Comparison of ENCODE assay signal across 19 cellular contexts in genomic region chr17:15930426-15930825, GRCh38.
"Had no signal": no experiment of that assay in that cellular context is flagged by ENCODE, and none has a peak within 500 bp of the region (broad histone marks: within the 10 kb centered on the region; RNA-seq: fewer than 3 reads in every experiment).

No MANE protein-coding gene starts in this region.

- H3K36me3 Mint-ChIP-seq: activated naive CD8-positive, alpha-beta T cell treated with anti-CD3 and anti-CD28 coated beads for 36 hours; mesothelial cell of epicardium had no signal

- DNase-seq: activated CD4-positive, alpha-beta T cell treated with anti-CD3 and anti-CD28 coated beads, Interleukin-2, amount 50 U/mL, for 48 hours; activated naive CD8-positive, alpha-beta T cell treated with anti-CD3 and anti-CD28 coated beads for 36 hours; amygdala; erythroblast; hypothalamus; nephron progenitor cell; occipital lobe; transverse colon; WERI-Rb-1 had no signal

- H3K4me1 ChIP-seq: transverse colon had no signal

- H3K9me3 Mint-ChIP-seq: activated naive CD8-positive, alpha-beta T cell treated with anti-CD3 and anti-CD28 coated beads for 36 hours; nephron progenitor cell; stimulated activated naive CD8-positive, alpha-beta T cell treated with anti-CD3 and anti-CD28 coated beads, Interleukin-15, Interleukin-2, amounts not matched to agents 100 ng/mL and 50 ng/mL, for 24 hours; T-helper 1 cell treated with Interleukin-12 subunit alpha and Interleukin-12 subunit beta and Interleukin-4 antibody, amounts not matched to agents 30 μg/mL and 1 μg/mL, for 36 hours had no signal

- FAIRE-seq: frontal cortex, keratinocyte had no signal

- H3K36me3 ChIP-seq: cardiac muscle cell, transverse colon, WERI-Rb-1 had no signal

- H3K27ac Mint-ChIP-seq: activated naive CD8-positive, alpha-beta T cell treated with anti-CD3 and anti-CD28 coated beads for 36 hours; mesothelial cell of epicardium; nephron progenitor cell; progenitor cell of endocrine pancreas; stimulated activated naive CD8-positive, alpha-beta T cell treated with anti-CD3 and anti-CD28 coated beads, Interleukin-15, Interleukin-2, amounts not matched to agents 100 ng/mL and 50 ng/mL, for 24 hours; T-helper 1 cell treated with Interleukin-12 subunit alpha and Interleukin-12 subunit beta and Interleukin-4 antibody, amounts not matched to agents 30 μg/mL and 1 μg/mL, for 36 hours had no signal

- H3K27ac ChIP-seq: cardiac muscle cell, dorsolateral prefrontal cortex, skin epidermis, transverse colon, WERI-Rb-1 had no signal

- H3K4me3 Mint-ChIP-seq: activated naive CD8-positive, alpha-beta T cell treated with anti-CD3 and anti-CD28 coated beads for 36 hours; mesothelial cell of epicardium; nephron progenitor cell; stimulated activated naive CD8-positive, alpha-beta T cell treated with anti-CD3 and anti-CD28 coated beads, Interleukin-15, Interleukin-2, amounts not matched to agents 100 ng/mL and 50 ng/mL, for 24 hours; T-helper 1 cell treated with Interleukin-12 subunit alpha and Interleukin-12 subunit beta and Interleukin-4 antibody, amounts not matched to agents 30 μg/mL and 1 μg/mL, for 36 hours had no signal

- H3K4me3 ChIP-seq: cardiac muscle cell, dorsolateral prefrontal cortex, skin epidermis, transverse colon had no signal

- H3K27me3 ChIP-seq: cardiac muscle cell, transverse colon had no signal

- H3K9me3 ChIP-seq: transverse colon had no signal

- ATAC-seq: left lobe of liver had no signal
